1 cellular context compared by ENCODE assay signal in genomic region chr16:2096853-2097620, GRCh38.
A peak's percentile ranks its signal among the peaks of the same experiment; 100 is the strongest.
TF ChIP-seq lines count a peak whose summit lies in the region.

No MANE protein-coding gene starts in this region.

TF ChIP-seq in K562, 482 proteins besides CTCF, POLR2A, EP300 and RAD21:
- TF ChIP-seq, protein P1, sequence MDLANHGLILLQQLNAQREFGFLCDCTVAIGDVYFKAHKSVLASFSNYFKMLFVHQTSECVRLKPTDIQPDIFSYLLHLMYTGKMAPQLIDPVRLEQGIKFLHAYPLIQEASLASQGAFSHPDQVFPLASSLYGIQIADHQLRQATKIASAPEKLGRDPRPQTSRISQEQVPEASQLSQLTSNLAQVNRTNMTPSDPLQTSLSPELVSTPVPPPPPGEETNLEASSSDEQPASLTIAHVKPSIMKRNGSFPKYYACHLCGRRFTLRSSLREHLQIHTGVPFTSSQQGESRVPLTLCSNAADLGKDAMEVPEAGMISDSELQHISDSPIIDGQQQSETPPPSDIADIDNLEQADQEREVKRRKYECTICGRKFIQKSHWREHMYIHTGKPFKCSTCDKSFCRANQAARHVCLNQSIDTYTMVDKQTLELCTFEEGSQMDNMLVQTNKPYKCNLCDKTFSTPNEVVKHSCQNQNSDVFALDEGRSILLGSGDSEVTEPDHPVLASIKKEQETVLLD (IDR thresholded peaks at IDR 0.05): no peak
- TF ChIP-seq RHOXF2B (CRISPR knock-in tag; conservative IDR thresholded peaks at IDR 0.05) (no peak), NFIC (IDR thresholded peaks at IDR 0.05) (peak; percentile 77), TBP (optimal IDR thresholded peaks at IDR 0.05; ENCODE audit: low read depth, low read length) (no peak), RBM22 (IDR thresholded peaks at IDR 0.05; ENCODE audit: low read depth, low read length, poor library complexity, severe bottlenecking) (no peak), U2AF1 (optimal IDR thresholded peaks at IDR 0.05; ENCODE audit: low read depth, low read length) (no peak), POLR2AphosphoS5 (IDR thresholded peaks at IDR 0.05; ENCODE audit: control insufficient read depth, insufficient read depth, low read depth, low read length) (no peak), THRAP3 (IDR thresholded peaks at IDR 0.05; ENCODE audit: borderline replicate concordance) (no peak), POLR2G (IDR thresholded peaks at IDR 0.05; ENCODE audit: low read depth, low read length) (0 out of 2 replicates have a peak, but pooled peaks have one; percentile 24), L3MBTL2 (IDR thresholded peaks at IDR 0.05) (no peak), ZNF699 (CRISPR knock-in tag; IDR thresholded peaks at IDR 0.05; ENCODE audit: insufficient replicate concordance) (no peak), KLF1 (tag; IDR thresholded peaks at IDR 0.05) (no peak), SIRT6 (IDR thresholded peaks at IDR 0.05; ENCODE audit: low read depth, low read length) (no peak)
